ENCODE assay signal across 7 cellular contexts in genomic region chr3:39915027-39915426, GRCh38.
"Had no signal": no experiment of that assay in that cellular context is flagged by ENCODE, and none has a peak within 500 bp of the region (broad histone marks: within the 10 kb centered on the region; RNA-seq: fewer than 3 reads in every experiment).

No MANE protein-coding gene starts in this region.

- H3K4me1 Mint-ChIP-seq: IgD-negative memory B cell had no signal

- H3K27ac ChIP-seq: HL-60 had no signal

- H3K27ac Mint-ChIP-seq: IgD-negative memory B cell had no signal

- H3K9me3 Mint-ChIP-seq: IgD-negative memory B cell had no signal

- H3K4me3 Mint-ChIP-seq: IgD-negative memory B cell had no signal

- H3K36me3 Mint-ChIP-seq: IgD-negative memory B cell had no signal

- H3K27me3 Mint-ChIP-seq: IgD-negative memory B cell had no signal

- ATAC-seq: HepG2, K562 had no signal

- H3K4me3 ChIP-seq: K562 had no signal

- DNase-seq: IMR-90, KBM-7, KG1 had no signal
